8 cellular contexts compared by ENCODE assay signal in the genomic region with DNA sequence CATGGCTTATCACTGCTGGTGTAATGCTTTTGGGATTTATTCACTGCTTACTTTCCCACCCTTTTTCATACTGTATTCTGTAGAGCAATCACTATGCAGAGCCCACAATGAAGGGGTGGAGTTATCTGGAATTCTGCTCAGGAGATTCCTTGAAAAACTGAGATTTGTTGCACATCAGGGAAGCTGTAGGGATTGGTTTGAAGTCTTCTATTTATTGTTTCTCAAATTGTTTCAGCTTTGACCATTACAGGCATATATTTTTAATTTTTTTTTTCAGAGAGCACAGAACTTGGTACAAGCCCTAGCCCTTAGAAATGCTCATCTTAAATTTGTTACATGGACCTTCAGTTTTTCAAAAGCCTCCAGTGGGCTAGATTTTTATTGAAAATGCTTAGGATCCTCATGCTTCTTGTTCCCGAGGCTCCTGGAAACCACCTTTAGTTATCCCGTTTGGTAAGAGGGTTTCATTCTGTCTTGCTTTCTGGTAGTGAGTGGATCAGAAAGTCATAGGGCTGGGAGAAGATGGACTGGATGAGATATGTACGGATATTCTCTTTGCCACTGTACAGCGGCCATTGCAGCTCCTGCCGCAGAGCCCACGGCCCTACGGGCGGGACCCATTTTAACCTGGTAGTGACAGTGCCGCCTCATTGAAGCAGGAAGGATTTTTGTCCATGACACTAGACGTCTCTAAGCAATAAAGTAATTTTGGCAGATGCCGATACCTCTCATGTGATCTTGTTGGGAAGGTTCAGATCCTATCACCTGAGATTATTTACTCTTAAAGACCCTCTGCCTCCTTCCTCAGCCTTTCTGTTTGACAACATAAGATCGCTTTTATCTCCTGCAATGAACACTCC. TPM values are rescaled to one million over a fixed set of nuclear protein-coding genes. Genes with fewer than 3 reads are reported as not detected.
DNase-seq lines count a peak whose midpoint lies in the region; ATAC-seq and TF ChIP-seq lines count a peak whose summit lies in the region.

No MANE protein-coding gene starts in this region.

- no peaks in the 10 kb centered on the region for H3K36me3 Mint-ChIP-seq in endodermal cell (ENCODE audit: low read depth)

- H4K20me1 ChIP-seq in BLaER1, result no peaks in the 10 kb centered on the region
- no peaks in the 10 kb centered on the region for H4K20me1 ChIP-seq in HCT116 (ENCODE audit: insufficient read depth)

- POLR2A ChIA-PET in HCT116 (lab: Charles Lee), result interaction anchor here (0.6 to 1.6 kb wide), 3 partner anchors 170 to 328 kb away, joined by 3 to 4 read pairs (median 4); no protein-coding TSS in a partner anchor

- peaks cover 15% of the 10 kb centered on the region for H3K4me1 Mint-ChIP-seq in endodermal cell

- TF ChIP-seq POLR2A in HCT116 (IDR thresholded peaks at IDR 0.05; ENCODE audit: borderline replicate concordance, extremely low read depth, insufficient read depth, insufficient read length), result no peak

- H3K27me3 ChIP-seq in BLaER1 (no peaks in the 10 kb centered on the region), HCT116 (ENCODE audit: insufficient read depth, low read length) (no peaks in the 10 kb centered on the region), SJCRH30 (0 out of 2 replicates have a peak, but pooled peaks cover 3% of the 10 kb centered on the region), endodermal cell (ENCODE audit: control insufficient read depth, insufficient read depth, low read length, poor library complexity, severe bottlenecking) (peaks cover 17% of the 10 kb centered on the region), neuron (ENCODE audit: insufficient read depth, low read length) (peaks cover 6% of the 10 kb centered on the region)

- BruUV-seq in HCT116 (replicated peaks; lab: Mats Ljungman, UMichigan), result no TSS peak

- H3K79me2 ChIP-seq in HCT116 (ENCODE audit: insufficient read depth, low read length), result no peaks in the 10 kb centered on the region

- H3K27ac Mint-ChIP-seq in endodermal cell, result no peak overlapping the region

- peaks cover 39% of the 10 kb centered on the region for H3K27me3 Mint-ChIP-seq in endodermal cell (ENCODE audit: insufficient read depth)

- no peak for TF ChIP-seq RAD21 in HCT116 (IDR thresholded peaks at IDR 0.05; ENCODE audit: low read depth)

- H2AFZ ChIP-seq in HCT116 (ENCODE audit: low read depth, low read length, poor library complexity, severe bottlenecking) (peak overlapping the region; percentile 97), neuron (ENCODE audit: low read depth, low read length) (peak overlapping the region; percentile 98)

- peak overlapping the region; percentile 84 for H3K4me3 Mint-ChIP-seq in endodermal cell

- no peak for TF ChIP-seq CTCF in HCT116 (IDR thresholded peaks at IDR 0.05 in 2 of 3, conservative IDR thresholded peaks at IDR 0.05 in 1 of 3; ENCODE audit: borderline replicate concordance in 1 of 3, insufficient read depth in 1 of 3, low read depth in 2 of 3, low read length in 2 of 3)
- TF ChIP-seq CTCF in endodermal cell (conservative IDR thresholded peaks at IDR 0.05), result no peak

- H3K9ac ChIP-seq in BLaER1, result peak overlapping the region; percentile 87
- H3K9ac ChIP-seq in HCT116 (ENCODE audit: low read length), result peak overlapping the region; percentile 72
- H3K9ac ChIP-seq in endodermal cell (ENCODE audit: extremely low read depth, low read length, poor library complexity, severe bottlenecking), result no peak overlapping the region

- H3K36me3 ChIP-seq in BLaER1 (no peaks in the 10 kb centered on the region), HCT116 (ENCODE audit: control insufficient read depth in 1 of 2, insufficient read depth in 2 of 2, low read length in 2 of 2) (no peaks in the 10 kb centered on the region), SJCRH30 (no peaks in the 10 kb centered on the region), endodermal cell (ENCODE audit: control insufficient read depth, insufficient read depth, low read length) (no peaks in the 10 kb centered on the region), neuron (ENCODE audit: insufficient read depth, low read length) (no peaks in the 10 kb centered on the region)

- peak overlapping the region; percentile 85 for H3K4me2 ChIP-seq in BLaER1
- peak overlapping the region; percentile 96 for H3K4me2 ChIP-seq in HCT116 (ENCODE audit: low read length)

- ATAC-seq in HCT116, result peak; percentile 17
- no peak for ATAC-seq in GM18511 (IDR thresholded peaks at IDR 0.05; ENCODE audit: unreplicated experiment)
- no peak for ATAC-seq in HG03457 (IDR thresholded peaks at IDR 0.05; ENCODE audit: unreplicated experiment)

- intact Hi-C loops in HCT116 (cut with micrococcal nuclease), result loop anchor here (1.0 to 5.0 kb wide), 6 partner anchors 15 to 329 kb away; no protein-coding TSS in a partner anchor

- no peaks in the 10 kb centered on the region for H3K9me2 ChIP-seq in HCT116 (ENCODE audit: insufficient read depth)

- RAD21 ChIA-PET in HCT116 (lab: Charles Lee; ENCODE audit: low non-redundant PET in 1 of 2, low total read pairs in 2 of 2, uncharacterized antibody in 2 of 2, unreplicated experiment in 2 of 2), result interaction anchor here in 1 of 2 experiments (1.4 kb wide), 1 partner anchor 234 kb away, joined by 5 read pairs; no protein-coding TSS in a partner anchor

- DNase-seq in HCT116 (ENCODE audit: low read depth, low spot score) (no peak), SJCRH30 (peak; percentile 9 to 54), endodermal cell (no peak), occipital lobe (lab: John Stamatoyannopoulos, UW) (no peak)

- H3K9me3 ChIP-seq in BLaER1 (no peaks in the 10 kb centered on the region), HCT116 (ENCODE audit: control insufficient read depth in 1 of 2, insufficient read depth in 1 of 2, low read depth in 1 of 2, low read length in 2 of 2) (peaks cover 0 to 3% of the 10 kb centered on the region in 2 experiments; a peak in 1 of 4 replicates), SJCRH30 (replicated peaks) (no peaks in the 10 kb centered on the region), endodermal cell (ENCODE audit: control insufficient read depth, low read length) (no peaks in the 10 kb centered on the region), neuron (ENCODE audit: low read length) (no peaks in the 10 kb centered on the region)

- H3K4me3 ChIP-seq in BLaER1, result peak overlapping the region; percentile 80
- peak overlapping the region; percentile 60 to 75 for H3K4me3 ChIP-seq in HCT116 (replicated peaks in 1 of 2; ENCODE audit: low read depth in 1 of 2, low read length in 2 of 2)
- peak overlapping the region; percentile 70 for H3K4me3 ChIP-seq in SJCRH30
- peak overlapping the region; percentile 91 for H3K4me3 ChIP-seq in endodermal cell (ENCODE audit: low read length)
- H3K4me3 ChIP-seq in neuron (ENCODE audit: low read length), result peak overlapping the region; percentile 91

- no peaks in the 10 kb centered on the region for H3K9me3 Mint-ChIP-seq in endodermal cell

- WGBS in endodermal cell (ENCODE audit: insufficient coverage in 1 of 2, insufficient read length in 1 of 2), 2 experiments, result 73 to 77% methylated on average over 8 to 12 of the region's 12 CpGs

- H3K27ac ChIP-seq in BLaER1 (peak overlapping the region; percentile 86), HCT116 (ENCODE audit: low read depth, low read length) (peak overlapping the region; percentile 70; the same call in 1 of the 2 replicates), SJCRH30 (no peak overlapping the region), endodermal cell (ENCODE audit: low read depth, low read length) (no peak overlapping the region)

- peaks cover 10% of the 10 kb centered on the region for H3K4me1 ChIP-seq in BLaER1
- H3K4me1 ChIP-seq in HCT116 (ENCODE audit: control insufficient read depth in 1 of 2, insufficient read depth in 2 of 2, low read length in 2 of 2), result peaks cover 0 to 15% of the 10 kb centered on the region in 2 experiments; a peak in 2 of 4 replicates
- H3K4me1 ChIP-seq in SJCRH30, result no peaks in the 10 kb centered on the region
- peaks cover 5% of the 10 kb centered on the region for H3K4me1 ChIP-seq in endodermal cell (ENCODE audit: control insufficient read depth, insufficient read depth, low read length)
- peaks cover 8% of the 10 kb centered on the region for H3K4me1 ChIP-seq in neuron (ENCODE audit: insufficient read depth, low read length)

- CTCF ChIA-PET in HCT116 (lab: Charles Lee), result interaction anchor here (0.7 to 2.3 kb wide), 17 partner anchors 9 to 341 kb away, joined by 3 to 12 read pairs (median 4); no protein-coding TSS in a partner anchor

TF ChIP-seq in HCT116, 20 proteins besides CTCF, POLR2A, EP300 and RAD21:
- TF ChIP-seq YY1 (IDR thresholded peaks at IDR 0.05; ENCODE audit: extremely low read depth, insufficient replicate concordance, low read depth, low read length) (no peak), EGR1 (IDR thresholded peaks at IDR 0.05; ENCODE audit: low read depth) (no peak), EZH2 (IDR thresholded peaks at IDR 0.05) (no peak), ATF3 (IDR thresholded peaks at IDR 0.05) (no peak), MAX (IDR thresholded peaks at IDR 0.05) (no peak), TCF7L2 (IDR thresholded peaks at IDR 0.05; ENCODE audit: borderline replicate concordance, extremely low read depth, insufficient read depth, insufficient read length) (no peak), SRF (IDR thresholded peaks at IDR 0.05; ENCODE audit: low read depth) (no peak), CBX3 (IDR thresholded peaks at IDR 0.05; ENCODE audit: low read depth) (no peak)
TF ChIP-seq in HCT116: peak in this region for 0.

RNA-seq across cellular contexts. Expression of gene ZNF184, which starts 45.3 kb away (rescaled TPM):
- total RNA-seq in HCT116 (2021; ENCODE audit: unreplicated experiment) (9.4 TPM), endodermal cell (10 to 100 TPM in 1 of 2 donors, 1 to 10 TPM in 1; 9.2 to 16.5 TPM), occipital lobe (30.3 TPM)
- 2.5 and 3.9 TPM in 2 replicates for polyA plus RNA-seq in HCT116 (2012)
- total RNA-seq in SJCRH30 (2014; rRNA removed; shearing (Covaris generic)), result 18.0 and 18.9 TPM in 2 replicates
- 14.4 TPM for polyA plus RNA-seq in endodermal cell (2013, experiment 1 of 2)
- polyA plus RNA-seq in endodermal cell (2013, experiment 2 of 2), result 12.8 TPM

Comparison
In these comparisons a context has a peak if more than half of its experiments do, and no peak if none do; other contexts are left out.
1. H3K27ac ChIP-seq: peak in BLaER1 (single experiment) and HCT116 (single experiment); none in SJCRH30 (single experiment) and endodermal cell (single experiment).
2. DNase-seq: peak in SJCRH30 (2 of 2); none in HCT116 (single experiment), endodermal cell (single experiment) and occipital lobe (single experiment).
3. Peak in every context shown above with its lines, with median percentiles within 50 percentile points of each other: H3K4me3 ChIP-seq.